In the genomic region with DNA sequence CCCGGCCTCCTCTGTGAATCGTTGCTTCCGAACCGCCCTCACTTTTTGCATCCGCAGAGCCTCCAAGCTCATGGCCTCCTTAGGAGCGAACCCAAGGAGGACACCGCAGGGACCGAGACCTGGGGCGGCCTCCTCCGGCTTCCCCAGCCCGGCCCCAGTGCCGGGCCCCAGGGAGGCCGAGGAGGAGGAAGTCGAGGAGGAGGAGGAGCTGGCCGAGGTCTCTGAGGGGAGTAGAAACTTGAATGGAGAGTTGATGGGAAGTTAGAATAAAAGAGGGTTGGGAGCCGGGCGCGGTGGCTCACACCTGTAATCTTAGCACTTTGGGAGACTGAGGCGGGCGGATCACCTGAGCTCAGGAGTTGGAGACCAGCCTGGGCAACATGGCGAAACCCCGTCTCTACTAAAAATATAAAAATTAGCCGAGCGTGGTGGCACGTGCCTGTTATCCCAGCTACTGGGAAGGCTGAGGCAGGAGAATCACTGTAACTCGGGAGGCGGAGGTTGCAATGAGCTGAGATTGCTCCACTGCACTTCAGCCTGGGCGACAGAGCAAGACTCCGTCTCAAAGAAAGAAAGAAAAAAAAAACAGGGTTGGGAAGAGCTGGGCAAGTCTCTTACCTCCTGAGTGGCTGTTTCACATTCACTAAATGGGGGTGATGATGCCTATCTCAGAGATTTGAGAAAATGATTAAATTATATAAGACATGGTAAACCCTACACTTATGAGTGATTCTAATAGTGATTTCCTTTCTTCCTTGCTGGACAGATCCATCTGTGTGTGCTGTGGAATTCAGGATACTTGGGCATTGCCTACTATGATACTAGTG, we compare ENCODE assay signal across 6 cellular contexts. TPM values are rescaled to one million over a fixed set of nuclear protein-coding genes. Genes with fewer than 3 reads are reported as not detected.
DNase-seq lines count a peak whose midpoint lies in the region; ATAC-seq and TF ChIP-seq lines count a peak whose summit lies in the region.

No MANE protein-coding gene starts in this region.

- no peaks in the 10 kb centered on the region for H3K27me3 Mint-ChIP-seq in activated naive CD8-positive, alpha-beta T cell treated with anti-CD3 and anti-CD28 coated beads, Interleukin-2, amount 10 ng/mL, durations not matched to agents 7 days and 5 days

- TF ChIP-seq CTCF in mucosa of descending colon (IDR thresholded peaks at IDR 0.05), result no peak

- H3K36me3 ChIP-seq in mucosa of descending colon (ENCODE audit: low read depth), result no peaks in the 10 kb centered on the region

- POLR2A ChIA-PET in activated naive CD8-positive, alpha-beta T cell treated with anti-CD3 and anti-CD28 coated beads, Interleukin-2, amount 10 ng/mL, durations not matched to agents 7 days and 5 days (lab: Charles Lee), result interaction anchor here (0.5 to 7.6 kb wide), 29 partner anchors 11 to 246 kb away, joined by 3 to 137 read pairs (median 6); a partner anchor contains a TSS

- intact Hi-C loops in mucosa of descending colon (cut with DNase I, micrococcal nuclease), result no loop called here

- peaks cover 34% of the 10 kb centered on the region for H3K36me3 Mint-ChIP-seq in activated naive CD8-positive, alpha-beta T cell treated with anti-CD3 and anti-CD28 coated beads, Interleukin-2, amount 10 ng/mL, durations not matched to agents 7 days and 5 days

- DNase-seq in HK-2 (ENCODE audit: unreplicated experiment) (peak; percentile 41), mucosa of descending colon (peak in 2 of 3 donors; percentile 46 to 72), DMS153 treated with DMSO at 0.1 percent for 48 hours (lab: John Stamatoyannopoulos, UW; ENCODE audit: unreplicated experiment) (no peak), SHP77 (lab: John Stamatoyannopoulos, UW) (no peak)
- peak; percentile 69 for DNase-seq in activated naive CD8-positive, alpha-beta T cell treated with anti-CD3 and anti-CD28 coated beads, Interleukin-2, amount 10 ng/mL, durations not matched to agents 7 days and 5 days

- peak overlapping the region; percentile 98 for H3K4me3 Mint-ChIP-seq in activated naive CD8-positive, alpha-beta T cell treated with anti-CD3 and anti-CD28 coated beads, Interleukin-2, amount 10 ng/mL, durations not matched to agents 7 days and 5 days

- H3K4me1 ChIP-seq in mucosa of descending colon (ENCODE audit: low read depth), result peaks cover 23% of the 10 kb centered on the region

- no peaks in the 10 kb centered on the region for H3K9me3 ChIP-seq in mucosa of descending colon

- H3K9me3 Mint-ChIP-seq in activated naive CD8-positive, alpha-beta T cell treated with anti-CD3 and anti-CD28 coated beads, Interleukin-2, amount 10 ng/mL, durations not matched to agents 7 days and 5 days, result no peaks in the 10 kb centered on the region

- peak overlapping the region; percentile 20 for H3K4me3 ChIP-seq in mucosa of descending colon

- peaks cover 50% of the 10 kb centered on the region for H3K4me1 Mint-ChIP-seq in activated naive CD8-positive, alpha-beta T cell treated with anti-CD3 and anti-CD28 coated beads, Interleukin-2, amount 10 ng/mL, durations not matched to agents 7 days and 5 days

- peak overlapping the region; percentile 93 for H3K27ac Mint-ChIP-seq in activated naive CD8-positive, alpha-beta T cell treated with anti-CD3 and anti-CD28 coated beads, Interleukin-2, amount 10 ng/mL, durations not matched to agents 7 days and 5 days

- ATAC-seq in activated naive CD8-positive, alpha-beta T cell treated with anti-CD3 and anti-CD28 coated beads, Interleukin-2, amount 10 ng/mL, durations not matched to agents 7 days and 5 days (ENCODE audit: low read depth), result no peak
- ATAC-seq in mucosa of descending colon (peak; percentile 0), HG02571 (IDR thresholded peaks at IDR 0.05; ENCODE audit: unreplicated experiment) (no peak)

RNA-seq across cellular contexts. Expression of a gene that starts 0.8 kb away (rescaled TPM):
- total RNA-seq in activated naive CD8-positive, alpha-beta T cell treated with anti-CD3 and anti-CD28 coated beads, Interleukin-2, amount 10 ng/mL, durations not matched to agents 7 days and 5 days, result 10 to 100 TPM; 59.2 to 68.2 TPM
- 10 to 100 TPM; 14.1 to 29.9 (median 29.7) TPM for total RNA-seq in mucosa of descending colon

RNA-seq across cellular contexts. Expression of a gene that starts 4.3 kb away (rescaled TPM):
- total RNA-seq in activated naive CD8-positive, alpha-beta T cell treated with anti-CD3 and anti-CD28 coated beads, Interleukin-2, amount 10 ng/mL, durations not matched to agents 7 days and 5 days, result 100 to 1,000 TPM; 425 to 456 TPM
- 100 to 1,000 TPM; 269 to 555 (median 441) TPM for total RNA-seq in mucosa of descending colon

RNA-seq across cellular contexts. Expression of a gene that starts 11.5 kb away (rescaled TPM):
- total RNA-seq in activated naive CD8-positive, alpha-beta T cell treated with anti-CD3 and anti-CD28 coated beads, Interleukin-2, amount 10 ng/mL, durations not matched to agents 7 days and 5 days, result 10 to 100 TPM; 28.3 to 29.1 TPM
- total RNA-seq in mucosa of descending colon, result 100 to 1,000 TPM in 1 of 3 donors, 10 to 100 TPM in 2; 56.1 to 152 (median 99.5) TPM

RNA-seq across cellular contexts. Expression of a gene that starts 17.4 kb away (rescaled TPM):
- 1 to 10 TPM; 1.2 to 1.5 TPM for total RNA-seq in activated naive CD8-positive, alpha-beta T cell treated with anti-CD3 and anti-CD28 coated beads, Interleukin-2, amount 10 ng/mL, durations not matched to agents 7 days and 5 days
- total RNA-seq in mucosa of descending colon, result 1 to 10 TPM in 1 of 3 donors, under 1 TPM in 2; 0.48 to 1.4 (median 0.57) TPM

RNA-seq across cellular contexts. Expression of a gene that starts 19.1 kb away (rescaled TPM):
- total RNA-seq in activated naive CD8-positive, alpha-beta T cell treated with anti-CD3 and anti-CD28 coated beads, Interleukin-2, amount 10 ng/mL, durations not matched to agents 7 days and 5 days, result not detected
- total RNA-seq in mucosa of descending colon, result under 1 TPM in 1 of 3 donors, not detected in 2; 0.32 TPM

Comparison
In these comparisons a context has a peak if more than half of its experiments do, and no peak if none do; other contexts are left out.
1. DNase-seq: peak in HK-2 (single experiment), activated naive CD8-positive, alpha-beta T cell treated with anti-CD3 and anti-CD28 coated beads, Interleukin-2, amount 10 ng/mL, durations not matched to agents 7 days and 5 days (single experiment) and mucosa of descending colon (2 of 3); none in DMS153 treated with DMSO at 0.1 percent for 48 hours (single experiment) and SHP77 (0 of 2).